Comparison of ENCODE assay signal across 9 cellular contexts in the genomic region with DNA sequence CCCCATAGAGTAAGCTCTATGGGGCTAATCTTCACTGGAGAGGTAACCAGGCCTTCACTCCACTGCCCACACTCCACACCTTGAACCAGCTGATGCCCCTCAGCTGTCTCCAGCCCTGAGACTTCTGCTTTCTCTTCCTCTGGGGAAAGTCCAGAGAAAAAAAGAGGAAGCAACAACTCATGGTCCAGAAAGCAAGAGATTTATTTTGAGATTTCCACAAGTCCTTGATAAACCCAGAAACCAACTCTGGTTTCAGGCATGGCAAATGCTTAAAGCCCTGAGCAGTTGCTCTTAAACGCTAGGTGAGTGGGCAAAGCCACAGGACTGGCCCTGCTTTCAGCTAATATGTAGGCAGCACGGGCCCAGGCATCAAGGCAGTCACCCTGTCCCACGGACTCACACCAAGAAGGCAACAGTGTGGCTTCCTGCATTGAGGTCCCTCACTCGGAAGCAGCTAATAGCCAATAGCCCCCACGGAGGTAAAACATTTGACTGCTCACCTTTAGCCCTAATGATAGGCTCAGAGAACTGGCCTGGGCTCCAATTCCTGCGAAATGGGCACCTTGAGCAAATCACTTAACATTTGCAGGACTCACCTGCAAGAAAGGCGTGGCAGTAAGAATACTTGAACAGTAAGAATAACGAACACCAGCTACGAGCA. TPM values are rescaled to one million over a fixed set of nuclear protein-coding genes. Genes with fewer than 3 reads are reported as not detected.
DNase-seq lines count a peak whose midpoint lies in the region; ATAC-seq and TF ChIP-seq lines count a peak whose summit lies in the region.
"Had no signal": no experiment of that assay in that cellular context is flagged by ENCODE, and none has a peak within 500 bp of the region (broad histone marks: within the 10 kb centered on the region; RNA-seq: fewer than 3 reads in every experiment).

No MANE protein-coding gene starts in this region.

- no peaks in the 10 kb centered on the region for H3K9me3 ChIP-seq in upper lobe of left lung
- H3K9me3 ChIP-seq: tibial nerve had no signal

- H3K27me3 Mint-ChIP-seq in activated T-cell treated with anti-CD3 and anti-CD28 coated beads, Interleukin-2, amount 50 U/mL, for 72 hours (ENCODE audit: low read depth), result no peaks in the 10 kb centered on the region

- no peak overlapping the region for H3K4me3 Mint-ChIP-seq in activated T-cell treated with anti-CD3 and anti-CD28 coated beads, Interleukin-2, amount 50 U/mL, for 72 hours

- no peak for ATAC-seq in activated T-cell treated with anti-CD3 and anti-CD28 coated beads, Interleukin-2, amount 50 U/mL, for 72 hours (replicated peaks in 1 of 2)
- ATAC-seq in HG03039 (IDR thresholded peaks at IDR 0.05; ENCODE audit: unreplicated experiment) (peak; percentile 33), upper lobe of left lung (ENCODE audit: low FRiP score in 2 of 2) (no peak)

- peaks cover 5 to 13% of the 10 kb centered on the region in 2 donors for H3K36me3 Mint-ChIP-seq in activated T-cell treated with anti-CD3 and anti-CD28 coated beads, Interleukin-2, amount 50 U/mL, for 72 hours (ENCODE audit: insufficient read depth in 2 of 2)

- H3K4me1 ChIP-seq in upper lobe of left lung, result peaks cover 21 to 28% (median 22%) of the 10 kb centered on the region in 4 donors

- no peak for TF ChIP-seq EP300 in upper lobe of left lung (IDR thresholded peaks at IDR 0.05)

- DNase-seq in activated T-cell treated with anti-CD3 and anti-CD28 coated beads, Interleukin-2, amount 50 U/mL, for 72 hours, result no peak
- no peak for DNase-seq in activated T-cell treated with anti-CD3 and anti-CD28 coated beads for 4 hours
- no peak for DNase-seq in upper lobe of left lung
- no peak for DNase-seq in erythroblast (lab: John Stamatoyannopoulos, UW)
- no peak for DNase-seq in RKO (ENCODE audit: low spot score)
- no peak for DNase-seq in DMS53 treated with DMSO at 0.1 percent for 48 hours (lab: John Stamatoyannopoulos, UW; ENCODE audit: unreplicated experiment)

- peaks cover 39% of the 10 kb centered on the region for H3K4me1 Mint-ChIP-seq in activated T-cell treated with anti-CD3 and anti-CD28 coated beads, Interleukin-2, amount 50 U/mL, for 72 hours (ENCODE audit: low read depth)

- no peak for TF ChIP-seq CTCF in upper lobe of left lung (IDR thresholded peaks at IDR 0.05)

- 82 to 87% methylated on average over 4 to 8 of the region's 9 CpGs for WGBS in upper lobe of left lung, 2 donors

- peak overlapping the region in 3 of 4 donors; percentile 24 to 62 (median 49) for H3K27ac ChIP-seq in upper lobe of left lung

- H3K4me3 ChIP-seq in upper lobe of left lung, result no peak overlapping the region
- H3K4me3 ChIP-seq: tibial nerve had no signal

- no peaks in the 10 kb centered on the region for H3K27me3 ChIP-seq in upper lobe of left lung
- H3K27me3 ChIP-seq: tibial nerve had no signal

- TF ChIP-seq POLR2A in Raji (IDR thresholded peaks at IDR 0.05; ENCODE audit: insufficient read depth, low read depth, low read length) (0 out of 2 replicates have a peak, but pooled peaks have one; percentile 4), upper lobe of left lung (IDR thresholded peaks at IDR 0.05) (no peak), erythroblast (IDR thresholded peaks at IDR 0.05; ENCODE audit: low read length) (no peak)

- peak overlapping the region; percentile 80 for H3K27ac Mint-ChIP-seq in activated T-cell treated with anti-CD3 and anti-CD28 coated beads, Interleukin-2, amount 50 U/mL, for 72 hours

- H3K36me3 ChIP-seq in upper lobe of left lung, result peaks cover 3 to 30% (median 21%) of the 10 kb centered on the region in 4 donors

- no peaks in the 10 kb centered on the region for H3K9me3 Mint-ChIP-seq in activated T-cell treated with anti-CD3 and anti-CD28 coated beads, Interleukin-2, amount 50 U/mL, for 72 hours

RNA-seq across cellular contexts. Expression of gene CYB561A3, which starts 4.3 kb away (rescaled TPM):
- total RNA-seq in activated T-cell treated with anti-CD3 and anti-CD28 coated beads, Interleukin-2, amount 50 U/mL, for 72 hours, result 10 to 100 TPM; 37.9 to 43.0 TPM
- 100 to 1,000 TPM in 1 of 6 donors, 10 to 100 TPM in 5; 30.3 to 113 (median 50.4) TPM for total RNA-seq in upper lobe of left lung

RNA-seq across cellular contexts. Expression of gene TMEM138, which starts 4.8 kb away (rescaled TPM):
- total RNA-seq in activated T-cell treated with anti-CD3 and anti-CD28 coated beads, Interleukin-2, amount 50 U/mL, for 72 hours, result 10 to 100 TPM; 42.0 to 45.0 TPM
- 10 to 100 TPM; 23.5 to 95.3 (median 34.5) TPM for total RNA-seq in upper lobe of left lung

RNA-seq across cellular contexts. Expression of gene TKFC, which starts 24.3 kb away (rescaled TPM):
- total RNA-seq in activated T-cell treated with anti-CD3 and anti-CD28 coated beads, Interleukin-2, amount 50 U/mL, for 72 hours, result 10 to 100 TPM; 71.0 to 74.0 TPM
- 10 to 100 TPM; 26.4 to 75.4 (median 36.1) TPM for total RNA-seq in upper lobe of left lung

RNA-seq across cellular contexts. Expression of gene DDB1, which starts 24.5 kb away (rescaled TPM):
- 100 to 1,000 TPM; 168 to 176 TPM for total RNA-seq in activated T-cell treated with anti-CD3 and anti-CD28 coated beads, Interleukin-2, amount 50 U/mL, for 72 hours
- 100 to 1,000 TPM in 5 of 6 donors, 10 to 100 TPM in 1; 98.4 to 152 (median 139) TPM for total RNA-seq in upper lobe of left lung

RNA-seq across cellular contexts. Expression of gene TMEM216, which starts 35.0 kb away (rescaled TPM):
- 10 to 100 TPM; 16.7 to 20.3 TPM for total RNA-seq in activated T-cell treated with anti-CD3 and anti-CD28 coated beads, Interleukin-2, amount 50 U/mL, for 72 hours
- 10 to 100 TPM in 3 of 6 donors, 1 to 10 TPM in 2, under 1 TPM in 1; 0.78 to 16.1 (median 10.1) TPM for total RNA-seq in upper lobe of left lung
